Comparison of ENCODE assay signal across 8 cellular contexts in the genomic region with DNA sequence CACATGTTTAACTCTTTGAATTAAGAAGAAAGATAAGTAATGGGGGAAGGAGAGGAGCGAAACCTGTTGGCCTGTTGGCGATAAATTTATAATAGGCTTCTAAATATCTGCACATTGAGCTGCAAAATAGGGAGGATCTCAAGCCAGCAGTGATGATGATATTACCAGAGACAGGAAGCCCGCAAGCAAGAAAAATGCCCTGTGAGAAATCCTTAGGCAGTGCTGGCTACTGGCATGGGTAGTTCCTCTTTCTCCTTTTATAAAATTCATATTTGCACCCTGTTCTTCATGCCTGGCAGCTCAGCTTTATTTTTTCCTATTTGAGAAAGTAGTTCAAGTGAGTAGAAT. TPM values are rescaled to one million over a fixed set of nuclear protein-coding genes. Genes with fewer than 3 reads are reported as not detected.
A peak's percentile ranks its signal among the peaks of the same experiment; 100 is the strongest.
DNase-seq lines count a peak whose midpoint lies in the region; ATAC-seq and TF ChIP-seq lines count a peak whose summit lies in the region.

No MANE protein-coding gene starts in this region.

- intact Hi-C loops in spleen (cut with DNase I; ENCODE audit: low total_unique reads) = no loop called here

- H3K27ac Mint-ChIP-seq in CD8-positive, alpha-beta memory T cell = peak overlapping the region; percentile 69 to 99 (median 95)
- peak overlapping the region; percentile 90 for H3K27ac Mint-ChIP-seq in activated CD8-positive, alpha-beta T cell treated with anti-CD3 and anti-CD28 coated beads, Interleukin-2, amount 10 ng/mL, durations not matched to agents 7 days and 5 days

- no peaks in the 10 kb centered on the region for H3K27me3 ChIP-seq in CD8-positive, alpha-beta memory T cell (ENCODE audit: insufficient read depth, low read length, poor library complexity, severe bottlenecking)
- peaks cover 5% of the 10 kb centered on the region; the same call in 1 of the 2 replicates for H3K27me3 ChIP-seq in Karpas-422 (ENCODE audit: low read length)
- no peaks in the 10 kb centered on the region for H3K27me3 ChIP-seq in spleen (replicated peaks in 1 of 7)

- no peak for DNase-seq in CD8-positive, alpha-beta memory T cell
- DNase-seq in Karpas-422 (peak; percentile 63), hepatic stellate cell (ENCODE audit: low spot score) (peak; percentile 26), spleen (no peak)
- DNase-seq in activated CD8-positive, alpha-beta T cell treated with anti-CD3 and anti-CD28 coated beads, Interleukin-2, amount 10 ng/mL, durations not matched to agents 7 days and 5 days = peak; percentile 35
- no peak for DNase-seq in activated CD8-positive, alpha-beta memory T cell treated with anti-CD3 and anti-CD28 coated beads, Interleukin-2, amount 50 U/mL, for 48 hours

- H3K27ac ChIP-seq in CD8-positive, alpha-beta memory T cell (ENCODE audit: low read depth, low read length) = peak overlapping the region; percentile 75
- H3K27ac ChIP-seq in Karpas-422 (ENCODE audit: low read length) (peak overlapping the region; percentile 53), spleen (peak overlapping the region; percentile 82 to 99 (median 95))

- H3K4me1 ChIP-seq in CD8-positive, alpha-beta memory T cell (ENCODE audit: insufficient read depth, low read length) = peaks cover 38% of the 10 kb centered on the region
- peaks cover 50% of the 10 kb centered on the region for H3K4me1 ChIP-seq in Karpas-422 (ENCODE audit: low read length)
- peaks cover 29 to 85% (median 50%) of the 10 kb centered on the region in 6 donors for H3K4me1 ChIP-seq in spleen

- no peak for ATAC-seq in activated CD8-positive, alpha-beta T cell treated with anti-CD3 and anti-CD28 coated beads, Interleukin-2, amount 10 ng/mL, durations not matched to agents 7 days and 5 days
- ATAC-seq in HG02970 (IDR thresholded peaks at IDR 0.05; ENCODE audit: low FRiP score, unreplicated experiment) = no peak
- ATAC-seq in HG02642 (IDR thresholded peaks at IDR 0.05; ENCODE audit: poor library complexity, unreplicated experiment) = no peak

- no peak for TF ChIP-seq CTCF in spleen (IDR thresholded peaks at IDR 0.05 in 8 of 11, conservative IDR thresholded peaks at IDR 0.05 in 3 of 11)

- H3K4me2 ChIP-seq in Karpas-422 (ENCODE audit: low read depth, low read length, poor library complexity, severe bottlenecking) = peak overlapping the region; percentile 84

- peak overlapping the region; percentile 84 to 93 (median 90) for H3K4me3 Mint-ChIP-seq in CD8-positive, alpha-beta memory T cell
- peak overlapping the region; percentile 86 for H3K4me3 Mint-ChIP-seq in activated CD8-positive, alpha-beta T cell treated with anti-CD3 and anti-CD28 coated beads, Interleukin-2, amount 10 ng/mL, durations not matched to agents 7 days and 5 days

- CTCF ChIA-PET in CD8-positive, alpha-beta memory T cell (lab: Charles Lee) = interaction anchor here (0.9 to 1.1 kb wide), 2 partner anchors 9 to 128 kb away, joined by 3 read pairs; no protein-coding TSS in a partner anchor
- CTCF ChIA-PET in activated CD8-positive, alpha-beta T cell treated with anti-CD3 and anti-CD28 coated beads, Interleukin-2, amount 10 ng/mL, durations not matched to agents 7 days and 5 days (lab: Charles Lee) = interaction anchor here (0.6 to 1.5 kb wide), 10 partner anchors 8 to 187 kb away, joined by 3 to 7 read pairs (median 4); a partner anchor contains a TSS

- peak overlapping the region; percentile 83 for H3K4me3 ChIP-seq in CD8-positive, alpha-beta memory T cell (ENCODE audit: low read length)
- peak overlapping the region; percentile 76 for H3K4me3 ChIP-seq in Karpas-422 (ENCODE audit: low read length)
- peak overlapping the region; percentile 68 to 85 (median 74) for H3K4me3 ChIP-seq in spleen

- H3K27me3 Mint-ChIP-seq in CD8-positive, alpha-beta memory T cell = no peaks in the 10 kb centered on the region
- H3K27me3 Mint-ChIP-seq in activated CD8-positive, alpha-beta T cell treated with anti-CD3 and anti-CD28 coated beads, Interleukin-2, amount 10 ng/mL, durations not matched to agents 7 days and 5 days (ENCODE audit: low read depth) = no peaks in the 10 kb centered on the region

- H3K36me3 ChIP-seq in CD8-positive, alpha-beta memory T cell (ENCODE audit: insufficient read depth, low read length) = no peaks in the 10 kb centered on the region
- H3K36me3 ChIP-seq in Karpas-422 (ENCODE audit: insufficient read depth, low read length) (no peaks in the 10 kb centered on the region), spleen (no peaks in the 10 kb centered on the region)

- H3K9me2 ChIP-seq in Karpas-422 (replicated peaks; ENCODE audit: insufficient read depth, low read length) = no peaks in the 10 kb centered on the region

- peaks cover 22% of the 10 kb centered on the region for H4K20me1 ChIP-seq in Karpas-422 (ENCODE audit: insufficient read depth, low read depth, low read length)

- TF ChIP-seq POLR2A in spleen (IDR thresholded peaks at IDR 0.05) = no peak

- H3K4me1 Mint-ChIP-seq in CD8-positive, alpha-beta memory T cell = peaks cover 38 to 45% (median 45%) of the 10 kb centered on the region in 3 donors
- H3K4me1 Mint-ChIP-seq in activated CD8-positive, alpha-beta T cell treated with anti-CD3 and anti-CD28 coated beads, Interleukin-2, amount 10 ng/mL, durations not matched to agents 7 days and 5 days (ENCODE audit: low read depth) = peaks cover 44% of the 10 kb centered on the region

- no peaks in the 10 kb centered on the region for H3K9me3 Mint-ChIP-seq in CD8-positive, alpha-beta memory T cell
- no peaks in the 10 kb centered on the region for H3K9me3 Mint-ChIP-seq in activated CD8-positive, alpha-beta T cell treated with anti-CD3 and anti-CD28 coated beads, Interleukin-2, amount 10 ng/mL, durations not matched to agents 7 days and 5 days (ENCODE audit: insufficient read depth)

- H3K36me3 Mint-ChIP-seq in CD8-positive, alpha-beta memory T cell = peaks cover 0 to 9% (median 0%) of the 10 kb centered on the region in 3 donors
- peaks cover 5% of the 10 kb centered on the region for H3K36me3 Mint-ChIP-seq in activated CD8-positive, alpha-beta T cell treated with anti-CD3 and anti-CD28 coated beads, Interleukin-2, amount 10 ng/mL, durations not matched to agents 7 days and 5 days (ENCODE audit: low read depth)

- 2 to 13% (median 8%) methylated on average over 3 of the region's 3 CpGs for WGBS in spleen, 5 donors

- peak overlapping the region; percentile 84 for H2AFZ ChIP-seq in Karpas-422 (ENCODE audit: low read length)

- POLR2A ChIA-PET in CD8-positive, alpha-beta memory T cell (lab: Charles Lee) = no interaction called here
- POLR2A ChIA-PET in activated CD8-positive, alpha-beta T cell treated with anti-CD3 and anti-CD28 coated beads, Interleukin-2, amount 10 ng/mL, durations not matched to agents 7 days and 5 days (lab: Charles Lee) = interaction anchor here (0.9 to 1.7 kb wide), 5 partner anchors 40 to 82 kb away, joined by 4 to 8 read pairs (median 6); a partner anchor contains a TSS

- no peaks in the 10 kb centered on the region for H3K9me3 ChIP-seq in CD8-positive, alpha-beta memory T cell (ENCODE audit: low read length)
- H3K9me3 ChIP-seq in Karpas-422 (ENCODE audit: low read length) (no peaks in the 10 kb centered on the region), spleen (no peaks in the 10 kb centered on the region)

- H3K9ac ChIP-seq in Karpas-422 (ENCODE audit: low read length) = peak overlapping the region; percentile 72

- H3K79me2 ChIP-seq in Karpas-422 (ENCODE audit: low read length) = no peaks in the 10 kb centered on the region

RNA-seq across cellular contexts. Expression of a gene that starts 0.9 kb away (rescaled TPM):
- 10 to 100 TPM; 72.1 to 73.2 TPM for total RNA-seq in CD8-positive, alpha-beta memory T cell
- polyA plus RNA-seq in CD8-positive, alpha-beta memory T cell = 14.5 TPM
- 3.1 and 7.2 TPM in 2 replicates for total RNA-seq in Karpas-422 (2014; rRNA removed; shearing (Covaris generic); ENCODE audit: low replicate concordance)
- 10 to 100 TPM; 19.3 to 19.8 TPM for total RNA-seq in activated CD8-positive, alpha-beta T cell treated with anti-CD3 and anti-CD28 coated beads, Interleukin-2, amount 10 ng/mL, durations not matched to agents 7 days and 5 days
- total RNA-seq in spleen = 10 to 100 TPM; 26.9 to 37.3 (median 34.3) TPM
- 10 to 100 TPM; 13.3 to 18.8 (median 16.1) TPM for polyA plus RNA-seq in spleen

Comparison
In these comparisons a context has a peak if more than half of its experiments do, and no peak if none do; other contexts are left out.
1. DNase-seq: peak in Karpas-422 (single experiment), activated CD8-positive, alpha-beta T cell treated with anti-CD3 and anti-CD28 coated beads, Interleukin-2, amount 10 ng/mL, durations not matched to agents 7 days and 5 days (single experiment) and hepatic stellate cell (single experiment); none in CD8-positive, alpha-beta memory T cell (0 of 5), spleen (single experiment) and activated CD8-positive, alpha-beta memory T cell treated with anti-CD3 and anti-CD28 coated beads, Interleukin-2, amount 50 U/mL, for 48 hours (single experiment).
2. Peak in every context shown above with its lines, with median percentiles within 50 percentile points of each other: H3K27ac ChIP-seq and H3K4me3 ChIP-seq.